In genomic region chr16:76681296-76681695, GRCh38 we compare ENCODE assay signal across 19 cellular contexts.
A peak's percentile ranks its signal among the peaks of the same experiment; 100 is the strongest.
DNase-seq lines count a peak whose midpoint lies in the region; ATAC-seq lines count a peak whose summit lies in the region.
"Had no signal": no experiment of that assay in that cellular context is flagged by ENCODE, and none has a peak within 500 bp of the region (broad histone marks: within the 10 kb centered on the region; RNA-seq: fewer than 3 reads in every experiment).

No MANE protein-coding gene starts in this region.

- DNase-seq in Ammon's horn (ENCODE audit: low spot score) (peak; percentile 9), globus pallidus (ENCODE audit: low spot score) (peak; percentile 46), mesenchymal stem cell (no peak), putamen (ENCODE audit: low spot score) (peak; percentile 34), Right ventricle myocardium inferior (ENCODE audit: missing footprints) (no peak)
- no peak for DNase-seq in T-helper 2 cell treated with Interferon-gamma antibody and Interleukin-4, amounts not matched to agents 5 μg/mL and 100 μg/mL, for 36 hours (ENCODE audit: low spot score)
- DNase-seq: 8988T; ACHN; AML-193; C1 segment of cervical spinal cord; Calu3; CD4-positive, alpha-beta memory T cell; COR-L47; DMS53; DMS79 treated with DMSO at 0.1 percent for 48 hours; GOT3; HCEC 1CT had no signal

- H3K9me3 ChIP-seq in mesenchymal stem cell (ENCODE audit: control insufficient read depth, low read length): peaks cover 3% of the 10 kb centered on the region
- H3K9me3 ChIP-seq: A549 had no signal

- H2BK120ac ChIP-seq in mesenchymal stem cell (ENCODE audit: low read depth, low read length): no peak overlapping the region

- no peaks in the 10 kb centered on the region for H3K4me1 Mint-ChIP-seq in T-helper 2 cell treated with Interferon-gamma antibody and Interleukin-4, amounts not matched to agents 5 μg/mL and 100 μg/mL, for 36 hours (ENCODE audit: low read depth)
- H3K4me1 Mint-ChIP-seq: CD4-positive, alpha-beta memory T cell had no signal

- H3K4me1 ChIP-seq in mesenchymal stem cell (ENCODE audit: control insufficient read depth, insufficient read depth, low read depth, low read length): no peaks in the 10 kb centered on the region
- H3K4me1 ChIP-seq: A549 had no signal

- H3K18ac ChIP-seq in mesenchymal stem cell (ENCODE audit: low read depth in 1 of 2, low read length in 2 of 2): no peak overlapping the region

- H3K4me2 ChIP-seq in mesenchymal stem cell (ENCODE audit: low read length, poor library complexity, severe bottlenecking): no peak overlapping the region
- H3K4me2 ChIP-seq: A549 had no signal

- no peak overlapping the region for H4K91ac ChIP-seq in mesenchymal stem cell (ENCODE audit: low read length)

- H3K14ac ChIP-seq in mesenchymal stem cell (ENCODE audit: low read length in 2 of 2): no peak overlapping the region

- no peak overlapping the region for H4K8ac ChIP-seq in mesenchymal stem cell (ENCODE audit: low read length)

- H2BK15ac ChIP-seq in mesenchymal stem cell (ENCODE audit: low read depth, poor library complexity, severe bottlenecking): no peak overlapping the region

- H3K9me3 Mint-ChIP-seq in T-helper 2 cell treated with Interferon-gamma antibody and Interleukin-4, amounts not matched to agents 5 μg/mL and 100 μg/mL, for 36 hours: peaks cover 5% of the 10 kb centered on the region

- no peak overlapping the region for H3K23ac ChIP-seq in mesenchymal stem cell (ENCODE audit: low read length in 2 of 2)

- no peak overlapping the region for H3K4me3 ChIP-seq in mesenchymal stem cell (ENCODE audit: insufficient read depth in 1 of 2, low read depth in 1 of 2, low read length in 2 of 2)
- H3K4me3 ChIP-seq: A549 had no signal

- no peaks in the 10 kb centered on the region for H3K36me3 Mint-ChIP-seq in T-helper 2 cell treated with Interferon-gamma antibody and Interleukin-4, amounts not matched to agents 5 μg/mL and 100 μg/mL, for 36 hours (ENCODE audit: low read depth)
- H3K36me3 Mint-ChIP-seq: CD4-positive, alpha-beta memory T cell had no signal

- no peaks in the 10 kb centered on the region for H3K27me3 ChIP-seq in mesenchymal stem cell (ENCODE audit: control insufficient read depth in 1 of 2, insufficient read depth in 1 of 2, low read length in 2 of 2)

- no peaks in the 10 kb centered on the region for H3K79me1 ChIP-seq in mesenchymal stem cell (replicated peaks; ENCODE audit: low read length, poor library complexity, severe bottlenecking)

- peak overlapping the region; percentile 19 for H3K9ac ChIP-seq in mesenchymal stem cell (ENCODE audit: low read length)

- no peak overlapping the region for H3K4me3 Mint-ChIP-seq in T-helper 2 cell treated with Interferon-gamma antibody and Interleukin-4, amounts not matched to agents 5 μg/mL and 100 μg/mL, for 36 hours
- H3K4me3 Mint-ChIP-seq: CD4-positive, alpha-beta memory T cell had no signal

- H3K27ac Mint-ChIP-seq in T-helper 2 cell treated with Interferon-gamma antibody and Interleukin-4, amounts not matched to agents 5 μg/mL and 100 μg/mL, for 36 hours: no peak overlapping the region
- H3K27ac Mint-ChIP-seq: CD4-positive, alpha-beta memory T cell had no signal

- H3K27ac ChIP-seq in mesenchymal stem cell (ENCODE audit: low read length, poor library complexity, severe bottlenecking): no peak overlapping the region
- H3K27ac ChIP-seq: A549 had no signal

- 89% methylated on average over 2 of the region's 4 CpGs for WGBS in mesenchymal stem cell

- H2BK5ac ChIP-seq in mesenchymal stem cell (ENCODE audit: low read depth, low read length, poor library complexity, severe bottlenecking): no peak overlapping the region

- intact Hi-C loops in Right ventricle myocardium inferior (cut with DNase I): no loop called here

- H2AK5ac ChIP-seq in mesenchymal stem cell (ENCODE audit: low read length, severe bottlenecking): no peak overlapping the region

- H2BK12ac ChIP-seq in mesenchymal stem cell (ENCODE audit: low read length in 2 of 2): no peak overlapping the region

- H3K27me3 Mint-ChIP-seq in T-helper 2 cell treated with Interferon-gamma antibody and Interleukin-4, amounts not matched to agents 5 μg/mL and 100 μg/mL, for 36 hours (ENCODE audit: low read depth): no peaks in the 10 kb centered on the region
- H3K27me3 Mint-ChIP-seq: CD4-positive, alpha-beta memory T cell had no signal

- H2AFZ ChIP-seq in mesenchymal stem cell (ENCODE audit: low read depth, low read length): no peak overlapping the region

- no peaks in the 10 kb centered on the region for H3K36me3 ChIP-seq in mesenchymal stem cell (ENCODE audit: control insufficient read depth in 1 of 2, insufficient read depth in 2 of 2, low read depth in 1 of 2, low read length in 2 of 2)

- H3K4ac ChIP-seq in mesenchymal stem cell (ENCODE audit: low read depth in 1 of 2, low read length in 2 of 2): no peak overlapping the region

- ATAC-seq in HG02840 (IDR thresholded peaks at IDR 0.05; ENCODE audit: low FRiP score, unreplicated experiment): no peak
- no peak for ATAC-seq in Right ventricle myocardium inferior
- ATAC-seq: A549 had no signal

Comparison
In these comparisons a context has a peak if more than half of its experiments do, and no peak if none do; other contexts are left out.
1. DNase-seq: peak in Ammon's horn (single experiment), globus pallidus (single experiment) and putamen (single experiment); none in mesenchymal stem cell (single experiment), T-helper 2 cell treated with Interferon-gamma antibody and Interleukin-4, amounts not matched to agents 5 μg/mL and 100 μg/mL, for 36 hours (single experiment) and Right ventricle myocardium inferior (single experiment).